In genomic region chr20:53741726-53742028, GRCh38 we compare ENCODE assay signal across 20 cellular contexts.
DNase-seq lines count a peak whose midpoint lies in the region; ATAC-seq and TF ChIP-seq lines count a peak whose summit lies in the region.
"Had no signal": no experiment of that assay in that cellular context is flagged by ENCODE, and none has a peak within 500 bp of the region (broad histone marks: within the 10 kb centered on the region; RNA-seq: fewer than 3 reads in every experiment).

No MANE protein-coding gene starts in this region.

- peak overlapping the region; percentile 90; the same call in 1 of the 2 replicates for H3K4me2 ChIP-seq in MM.1S (ENCODE audit: low read depth, low read length)

- H3K27ac Mint-ChIP-seq in activated CD8-positive, alpha-beta T cell treated with anti-CD3 and anti-CD28 coated beads, Interleukin-2, amount 10 ng/mL, durations not matched to agents 7 days and 5 days: peak overlapping the region; percentile 18
- H3K27ac Mint-ChIP-seq in activated CD8-positive, alpha-beta T cell treated with anti-CD3 and anti-CD28 coated beads for 36 hours: no peak overlapping the region
- H3K27ac Mint-ChIP-seq in central memory CD8-positive, alpha-beta T cell (ENCODE audit: low read depth): peak overlapping the region; percentile 96
- peak overlapping the region in 3 of 10 donors; percentile 20 to 93 (median 90) for H3K27ac Mint-ChIP-seq in naive thymus-derived CD8-positive, alpha-beta T cell

- H3K4me1 ChIP-seq in MM.1S (ENCODE audit: low read length) (peaks cover 26% of the 10 kb centered on the region), spleen (peaks cover 30 to 55% (median 49%) of the 10 kb centered on the region in 6 donors)

- peaks cover 43% of the 10 kb centered on the region for H3F3A ChIP-seq in MM.1S (ENCODE audit: insufficient read depth, low read length)

- H2AFZ ChIP-seq in MM.1S (ENCODE audit: low read length): no peak overlapping the region

- POLR2A ChIA-PET in activated CD8-positive, alpha-beta T cell treated with anti-CD3 and anti-CD28 coated beads, Interleukin-2, amount 10 ng/mL, durations not matched to agents 7 days and 5 days (lab: Charles Lee): no interaction called here
- POLR2A ChIA-PET in activated CD8-positive, alpha-beta T cell treated with anti-CD3 and anti-CD28 coated beads for 36 hours (lab: Charles Lee): interaction anchor here (1.0 to 3.3 kb wide), 2 partner anchors 11 to 13 kb away, joined by 4 to 8 read pairs; no protein-coding TSS in a partner anchor
- POLR2A ChIA-PET in naive thymus-derived CD8-positive, alpha-beta T cell (lab: Charles Lee): interaction anchor here (0.6 to 1.2 kb wide), 4 partner anchors 13 to 75 kb away, joined by 3 to 4 read pairs (median 3); no protein-coding TSS in a partner anchor

- H3K4me3 ChIP-seq in MM.1S (ENCODE audit: low read length): no peak overlapping the region
- no peak overlapping the region for H3K4me3 ChIP-seq in spleen
- H3K4me3 ChIP-seq: upper lobe of left lung had no signal

- TF ChIP-seq POLR2A in spleen (IDR thresholded peaks at IDR 0.05): no peak

- whole genome bisulfite sequencing in spleen, 5 donors: 93 to 99% (median 95%) methylated on average over 3 of the region's 3 CpGs

- peak overlapping the region; percentile 76; the same call in 1 of the 2 replicates for H3K27ac ChIP-seq in MM.1S (ENCODE audit: low read length)
- peak overlapping the region in 5 of 8 donors; percentile 74 to 87 (median 85) for H3K27ac ChIP-seq in spleen
- H3K27ac ChIP-seq: upper lobe of left lung had no signal

- no peaks in the 10 kb centered on the region for H3K27me3 Mint-ChIP-seq in activated CD8-positive, alpha-beta T cell treated with anti-CD3 and anti-CD28 coated beads, Interleukin-2, amount 10 ng/mL, durations not matched to agents 7 days and 5 days (ENCODE audit: low read depth)
- no peaks in the 10 kb centered on the region for H3K27me3 Mint-ChIP-seq in activated CD8-positive, alpha-beta T cell treated with anti-CD3 and anti-CD28 coated beads for 36 hours
- no peaks in the 10 kb centered on the region for H3K27me3 Mint-ChIP-seq in central memory CD8-positive, alpha-beta T cell
- no peaks in the 10 kb centered on the region for H3K27me3 Mint-ChIP-seq in naive thymus-derived CD8-positive, alpha-beta T cell
- H3K27me3 Mint-ChIP-seq: activated naive CD4-positive, alpha-beta T cell treated with anti-CD3 and anti-CD28 coated beads, Interleukin-2, amount 50 U/mL, for 24 hours had no signal

- TF ChIP-seq CTCF in activated CD8-positive, alpha-beta T cell treated with anti-CD3 and anti-CD28 coated beads for 36 hours (IDR thresholded peaks at IDR 0.05): no peak
- TF ChIP-seq CTCF in MM.1S (IDR thresholded peaks at IDR 0.05; ENCODE audit: low read length): no peak
- TF ChIP-seq CTCF in spleen (IDR thresholded peaks at IDR 0.05 in 8 of 11, conservative IDR thresholded peaks at IDR 0.05 in 3 of 11): no peak

- CTCF ChIA-PET in activated CD8-positive, alpha-beta T cell treated with anti-CD3 and anti-CD28 coated beads, Interleukin-2, amount 10 ng/mL, durations not matched to agents 7 days and 5 days (lab: Charles Lee): interaction anchor here (0.6 to 3.6 kb wide), 5 partner anchors 11 to 34 kb away, joined by 3 to 14 read pairs (median 4); no protein-coding TSS in a partner anchor
- CTCF ChIA-PET in activated CD8-positive, alpha-beta T cell treated with anti-CD3 and anti-CD28 coated beads for 36 hours (lab: Charles Lee): interaction anchor here (0.6 to 1.1 kb wide), 3 partner anchors 9 to 175 kb away, joined by 3 read pairs; no protein-coding TSS in a partner anchor

- no peaks in the 10 kb centered on the region for H3K36me3 Mint-ChIP-seq in activated CD8-positive, alpha-beta T cell treated with anti-CD3 and anti-CD28 coated beads, Interleukin-2, amount 10 ng/mL, durations not matched to agents 7 days and 5 days (ENCODE audit: low read depth)
- no peaks in the 10 kb centered on the region for H3K36me3 Mint-ChIP-seq in activated CD8-positive, alpha-beta T cell treated with anti-CD3 and anti-CD28 coated beads for 36 hours (ENCODE audit: low read depth)
- no peaks in the 10 kb centered on the region for H3K36me3 Mint-ChIP-seq in central memory CD8-positive, alpha-beta T cell (ENCODE audit: insufficient read depth)
- no peaks in the 10 kb centered on the region for H3K36me3 Mint-ChIP-seq in naive thymus-derived CD8-positive, alpha-beta T cell
- H3K36me3 Mint-ChIP-seq: activated naive CD4-positive, alpha-beta T cell treated with anti-CD3 and anti-CD28 coated beads, Interleukin-2, amount 50 U/mL, for 24 hours had no signal

- H3K9me3 ChIP-seq in MM.1S (replicated peaks; ENCODE audit: insufficient read depth, low read length) (no peaks in the 10 kb centered on the region), spleen (no peaks in the 10 kb centered on the region)
- H3K9me3 ChIP-seq: BE2C, SJCRH30, upper lobe of left lung had no signal

- no peaks in the 10 kb centered on the region for H3K79me2 ChIP-seq in MM.1S (ENCODE audit: low read length)

- no peak for ATAC-seq in activated CD8-positive, alpha-beta T cell treated with anti-CD3 and anti-CD28 coated beads, Interleukin-2, amount 10 ng/mL, durations not matched to agents 7 days and 5 days
- ATAC-seq in activated CD8-positive, alpha-beta T cell treated with anti-CD3 and anti-CD28 coated beads for 36 hours: no peak
- no peak for ATAC-seq in central memory CD8-positive, alpha-beta T cell (replicated peaks; ENCODE audit: extremely low read depth, poor library complexity, severe bottlenecking)
- no peak for ATAC-seq in naive thymus-derived CD8-positive, alpha-beta T cell
- ATAC-seq: left lobe of liver had no signal

- H3K27me3 ChIP-seq in MM.1S (replicated peaks; ENCODE audit: insufficient read depth, low read length) (no peaks in the 10 kb centered on the region), spleen (replicated peaks in 1 of 7) (no peaks in the 10 kb centered on the region)
- H3K27me3 ChIP-seq: BE2C, SJCRH30, upper lobe of left lung had no signal

- no peaks in the 10 kb centered on the region for H3K9me3 Mint-ChIP-seq in activated CD8-positive, alpha-beta T cell treated with anti-CD3 and anti-CD28 coated beads, Interleukin-2, amount 10 ng/mL, durations not matched to agents 7 days and 5 days (ENCODE audit: insufficient read depth)
- no peaks in the 10 kb centered on the region for H3K9me3 Mint-ChIP-seq in activated CD8-positive, alpha-beta T cell treated with anti-CD3 and anti-CD28 coated beads for 36 hours
- no peaks in the 10 kb centered on the region for H3K9me3 Mint-ChIP-seq in central memory CD8-positive, alpha-beta T cell
- no peaks in the 10 kb centered on the region for H3K9me3 Mint-ChIP-seq in naive thymus-derived CD8-positive, alpha-beta T cell
- H3K9me3 Mint-ChIP-seq: activated naive CD4-positive, alpha-beta T cell treated with anti-CD3 and anti-CD28 coated beads, Interleukin-2, amount 50 U/mL, for 24 hours; HFFc6 had no signal

- H3K4me1 Mint-ChIP-seq in activated CD8-positive, alpha-beta T cell treated with anti-CD3 and anti-CD28 coated beads, Interleukin-2, amount 10 ng/mL, durations not matched to agents 7 days and 5 days (ENCODE audit: low read depth): peaks cover 62% of the 10 kb centered on the region
- peaks cover 45% of the 10 kb centered on the region for H3K4me1 Mint-ChIP-seq in activated CD8-positive, alpha-beta T cell treated with anti-CD3 and anti-CD28 coated beads for 36 hours (ENCODE audit: low read depth)
- peaks cover 28% of the 10 kb centered on the region for H3K4me1 Mint-ChIP-seq in central memory CD8-positive, alpha-beta T cell
- H3K4me1 Mint-ChIP-seq in naive thymus-derived CD8-positive, alpha-beta T cell: peaks cover 17 to 45% (median 37%) of the 10 kb centered on the region in 4 donors

- H3K9ac ChIP-seq in MM.1S (ENCODE audit: low read length): peak overlapping the region; percentile 66; the same call in 1 of the 2 replicates

- intact Hi-C loops in activated CD8-positive, alpha-beta T cell treated with anti-CD3 and anti-CD28 coated beads for 36 hours (cut with micrococcal nuclease): no loop called here
- intact Hi-C loops in spleen (cut with DNase I; ENCODE audit: low total_unique reads): loop anchor here (10.0 kb wide), 1 partner anchor 103 kb away; no protein-coding TSS in a partner anchor

- H3K9me2 ChIP-seq in MM.1S (replicated peaks; ENCODE audit: insufficient read depth, low read length): no peaks in the 10 kb centered on the region

- H4K20me1 ChIP-seq in MM.1S (ENCODE audit: insufficient read depth, low read length): no peaks in the 10 kb centered on the region

- H3K36me3 ChIP-seq in MM.1S (replicated peaks; ENCODE audit: insufficient read depth, low read length) (no peaks in the 10 kb centered on the region), spleen (no peaks in the 10 kb centered on the region)
- H3K36me3 ChIP-seq: BE2C, SJCRH30, upper lobe of left lung had no signal

- no peak overlapping the region for H3K4me3 Mint-ChIP-seq in activated CD8-positive, alpha-beta T cell treated with anti-CD3 and anti-CD28 coated beads, Interleukin-2, amount 10 ng/mL, durations not matched to agents 7 days and 5 days
- H3K4me3 Mint-ChIP-seq in activated CD8-positive, alpha-beta T cell treated with anti-CD3 and anti-CD28 coated beads for 36 hours: no peak overlapping the region
- no peak overlapping the region for H3K4me3 Mint-ChIP-seq in central memory CD8-positive, alpha-beta T cell
- H3K4me3 Mint-ChIP-seq in naive thymus-derived CD8-positive, alpha-beta T cell: no peak overlapping the region
- H3K4me3 Mint-ChIP-seq: HFFc6 had no signal

- DNase-seq in activated CD8-positive, alpha-beta T cell treated with anti-CD3 and anti-CD28 coated beads, Interleukin-2, amount 10 ng/mL, durations not matched to agents 7 days and 5 days: no peak
- no peak for DNase-seq in activated CD8-positive, alpha-beta T cell treated with anti-CD3 and anti-CD28 coated beads for 36 hours
- DNase-seq in MM.1S: no peak
- no peak for DNase-seq in central memory CD8-positive, alpha-beta T cell (ENCODE audit: low spot score in 2 of 2)
- DNase-seq in spleen: no peak
- no peak for DNase-seq in activated CD8-positive, alpha-beta memory T cell treated with anti-CD3 and anti-CD28 coated beads, Interleukin-2, amount 50 U/mL, for 4 hours
- no peak for DNase-seq in stimulated activated CD8-positive, alpha-beta memory T cell treated with anti-CD3 and anti-CD28 coated beads, Interleukin-4, amount 100 ng/mL, for 48 hours
- DNase-seq in naive thymus-derived CD8-positive, alpha-beta T cell: no peak
- DNase-seq: activated T-cell treated with anti-CD3 and anti-CD28 coated beads, Interleukin-2, amount 50 U/mL, for 48 hours; BE2C; effector memory CD4-positive, alpha-beta T cell; HFFc6; midbrain; NCI-H146; NCI-H2171; NCI-H69; SJCRH30; upper lobe of left lung had no signal
